Comparison of ENCODE assay signal across 1 cellular context in the genomic region with DNA sequence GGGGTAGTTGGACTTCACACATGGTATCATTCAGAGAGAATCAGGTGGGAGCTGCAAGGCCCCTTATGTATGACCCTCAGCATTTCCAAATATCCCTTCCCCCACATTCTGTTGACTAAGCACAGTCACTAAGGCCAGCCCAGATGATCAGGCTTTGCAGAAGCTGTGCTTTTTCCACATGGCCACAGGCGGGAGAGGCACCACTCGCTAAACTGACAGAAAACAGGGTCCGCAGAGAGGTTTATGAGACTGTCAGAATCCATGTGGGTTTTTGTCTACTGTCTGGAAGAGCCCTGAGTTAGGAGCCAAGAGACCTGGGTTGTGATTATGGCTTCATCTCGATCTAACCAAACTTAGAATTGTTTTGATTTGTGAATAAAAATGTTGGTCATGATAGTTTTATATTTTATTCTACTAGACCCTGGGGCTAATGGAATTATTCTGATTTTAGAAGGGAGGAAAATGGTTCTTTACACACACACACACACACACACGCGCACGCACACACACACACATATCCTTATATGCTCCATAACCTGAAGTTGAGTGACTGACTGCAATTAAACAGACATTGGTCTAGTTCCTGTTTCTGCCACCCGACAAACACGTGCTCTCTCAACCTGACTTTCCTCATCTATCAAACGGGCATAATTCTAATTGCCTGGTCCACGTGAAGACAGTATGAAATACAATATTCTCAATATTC.
TF ChIP-seq lines count a peak whose summit lies in the region.

No MANE protein-coding gene starts in this region.

TF ChIP-seq in GM23338, 12 proteins besides CTCF, POLR2A, EP300 and RAD21 (continued from another document):
- TF ChIP-seq, protein P1, sequence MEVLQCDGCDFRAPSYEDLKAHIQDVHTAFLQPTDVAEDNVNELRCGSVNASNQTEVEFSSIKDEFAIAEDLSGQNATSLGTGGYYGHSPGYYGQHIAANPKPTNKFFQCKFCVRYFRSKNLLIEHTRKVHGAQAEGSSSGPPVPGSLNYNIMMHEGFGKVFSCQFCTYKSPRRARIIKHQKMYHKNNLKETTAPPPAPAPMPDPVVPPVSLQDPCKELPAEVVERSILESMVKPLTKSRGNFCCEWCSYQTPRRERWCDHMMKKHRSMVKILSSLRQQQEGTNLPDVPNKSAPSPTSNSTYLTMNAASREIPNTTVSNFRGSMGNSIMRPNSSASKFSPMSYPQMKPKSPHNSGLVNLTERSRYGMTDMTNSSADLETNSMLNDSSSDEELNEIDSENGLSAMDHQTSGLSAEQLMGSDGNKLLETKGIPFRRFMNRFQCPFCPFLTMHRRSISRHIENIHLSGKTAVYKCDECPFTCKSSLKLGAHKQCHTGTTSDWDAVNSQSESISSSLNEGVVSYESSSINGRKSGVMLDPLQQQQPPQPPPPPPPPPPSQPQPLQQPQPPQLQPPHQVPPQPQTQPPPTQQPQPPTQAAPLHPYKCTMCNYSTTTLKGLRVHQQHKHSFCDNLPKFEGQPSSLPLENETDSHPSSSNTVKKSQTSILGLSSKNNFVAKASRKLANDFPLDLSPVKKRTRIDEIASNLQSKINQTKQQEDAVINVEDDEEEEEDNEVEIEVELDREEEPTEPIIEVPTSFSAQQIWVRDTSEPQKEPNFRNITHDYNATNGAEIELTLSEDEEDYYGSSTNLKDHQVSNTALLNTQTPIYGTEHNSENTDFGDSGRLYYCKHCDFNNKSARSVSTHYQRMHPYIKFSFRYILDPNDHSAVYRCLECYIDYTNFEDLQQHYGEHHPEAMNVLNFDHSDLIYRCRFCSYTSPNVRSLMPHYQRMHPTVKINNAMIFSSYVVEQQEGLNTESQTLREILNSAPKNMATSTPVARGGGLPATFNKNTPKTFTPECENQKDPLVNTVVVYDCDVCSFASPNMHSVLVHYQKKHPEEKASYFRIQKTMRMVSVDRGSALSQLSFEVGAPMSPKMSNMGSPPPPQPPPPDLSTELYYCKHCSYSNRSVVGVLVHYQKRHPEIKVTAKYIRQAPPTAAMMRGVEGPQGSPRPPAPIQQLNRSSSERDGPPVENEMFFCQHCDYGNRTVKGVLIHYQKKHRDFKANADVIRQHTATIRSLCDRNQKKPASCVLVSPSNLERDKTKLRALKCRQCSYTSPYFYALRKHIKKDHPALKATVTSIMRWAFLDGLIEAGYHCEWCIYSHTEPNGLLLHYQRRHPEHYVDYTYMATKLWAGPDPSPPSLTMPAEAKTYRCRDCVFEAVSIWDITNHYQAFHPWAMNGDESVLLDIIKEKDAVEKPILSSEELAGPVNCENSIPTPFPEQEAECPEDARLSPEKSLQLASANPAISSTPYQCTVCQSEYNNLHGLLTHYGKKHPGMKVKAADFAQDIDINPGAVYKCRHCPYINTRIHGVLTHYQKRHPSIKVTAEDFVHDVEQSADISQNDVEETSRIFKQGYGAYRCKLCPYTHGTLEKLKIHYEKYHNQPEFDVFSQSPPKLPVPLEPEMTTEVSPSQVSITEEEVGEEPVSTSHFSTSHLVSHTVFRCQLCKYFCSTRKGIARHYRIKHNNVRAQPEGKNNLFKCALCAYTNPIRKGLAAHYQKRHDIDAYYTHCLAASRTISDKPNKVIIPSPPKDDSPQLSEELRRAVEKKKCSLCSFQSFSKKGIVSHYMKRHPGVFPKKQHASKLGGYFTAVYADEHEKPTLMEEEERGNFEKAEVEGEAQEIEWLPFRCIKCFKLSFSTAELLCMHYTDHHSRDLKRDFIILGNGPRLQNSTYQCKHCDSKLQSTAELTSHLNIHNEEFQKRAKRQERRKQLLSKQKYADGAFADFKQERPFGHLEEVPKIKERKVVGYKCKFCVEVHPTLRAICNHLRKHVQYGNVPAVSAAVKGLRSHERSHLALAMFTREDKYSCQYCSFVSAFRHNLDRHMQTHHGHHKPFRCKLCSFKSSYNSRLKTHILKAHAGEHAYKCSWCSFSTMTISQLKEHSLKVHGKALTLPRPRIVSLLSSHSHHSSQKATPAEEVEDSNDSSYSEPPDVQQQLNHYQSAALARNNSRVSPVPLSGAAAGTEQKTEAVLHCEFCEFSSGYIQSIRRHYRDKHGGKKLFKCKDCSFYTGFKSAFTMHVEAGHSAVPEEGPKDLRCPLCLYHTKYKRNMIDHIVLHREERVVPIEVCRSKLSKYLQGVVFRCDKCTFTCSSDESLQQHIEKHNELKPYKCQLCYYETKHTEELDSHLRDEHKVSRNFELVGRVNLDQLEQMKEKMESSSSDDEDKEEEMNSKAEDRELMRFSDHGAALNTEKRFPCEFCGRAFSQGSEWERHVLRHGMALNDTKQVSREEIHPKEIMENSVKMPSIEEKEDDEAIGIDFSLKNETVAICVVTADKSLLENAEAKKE (CRISPR knock-in tag; IDR thresholded peaks at IDR 0.05), result no peak
